In genomic region chr9:107123389-107123788, GRCh38 we compare ENCODE assay signal across 32 cellular contexts.
"Had no signal": no experiment of that assay in that cellular context is flagged by ENCODE, and none has a peak within 500 bp of the region (broad histone marks: within the 10 kb centered on the region; RNA-seq: fewer than 3 reads in every experiment).

No MANE protein-coding gene starts in this region.

- H3K36me3 ChIP-seq: adrenal gland, brain microvascular endothelial cell, breast epithelium had no signal

- H3K4me1 ChIP-seq: adrenal gland, body of pancreas, breast epithelium had no signal

- H3K27ac ChIP-seq: adrenal gland, body of pancreas, brain microvascular endothelial cell, breast epithelium, VCaP had no signal

- H3K9me3 ChIP-seq: adrenal gland, body of pancreas, breast epithelium had no signal

- DNase-seq: activated B cell treated with CpG ODN at 0.5 μM for 24 hours; activated CD4-positive, alpha-beta memory T cell treated with anti-CD3 and anti-CD28 coated beads for 36 hours; activated CD4-positive, alpha-beta T cell treated with anti-CD3 and anti-CD28 coated beads for 4 hours; activated CD4-positive, alpha-beta T cell treated with anti-CD3 and anti-CD28 coated beads, Interleukin-2, amount 10 ng/mL, durations not matched to agents 24 days and 14 days; activated CD4-positive, alpha-beta T cell treated with anti-CD3 and anti-CD28 coated beads, Interleukin-2, amount 50 U/mL, for 1 hour; activated CD4-positive, alpha-beta T cell treated with anti-CD3 and anti-CD28 coated beads, Interleukin-2, amount 50 U/mL, for 4 hours; activated CD4-positive, CD25-positive, alpha-beta regulatory T cell treated with anti-CD3 and anti-CD28 coated beads, Interleukin-2, amount 50 U/mL, for 72 hours; activated CD8-positive, alpha-beta memory T cell treated with anti-CD3 and anti-CD28 coated beads, Interleukin-2, amount 50 U/mL, for 4 hours; activated CD8-positive, alpha-beta T cell treated with anti-CD3 and anti-CD28 coated beads for 36 hours; activated effector memory CD4-positive, alpha-beta T cell treated with anti-CD3 and anti-CD28 coated beads, Interleukin-2, amount 50 U/mL, for 16 hours; activated gamma-delta T cell treated with Interleukin-2 at 50 U/mL for 16 hours; activated naive CD4-positive, alpha-beta T cell; activated naive CD4-positive, alpha-beta T cell treated with anti-CD3 and anti-CD28 coated beads for 36 hours; activated naive CD4-positive, alpha-beta T cell treated with anti-CD3 and anti-CD28 coated beads, Interleukin-2, amount 50 U/mL, for 16 hours; activated naive CD8-positive, alpha-beta T cell treated with anti-CD3 and anti-CD28 coated beads for 36 hours; activated T-cell treated with anti-CD3 and anti-CD28 coated beads for 4 hours; activated T-cell treated with anti-CD3 and anti-CD28 coated beads, Interleukin-2, amount 50 U/mL, for 1 hour; activated T-cell treated with anti-CD3 and anti-CD28 coated beads, Interleukin-2, amount 50 U/mL, for 4 hours; activated T-cell treated with anti-CD3 and anti-CD28 coated beads, Interleukin-2, amount 50 U/mL, for 72 hours; adrenal gland; amniotic stem cell; aorta; body of pancreas; brain microvascular endothelial cell; central memory CD4-positive, alpha-beta T cell; T-helper 1 cell; T-helper 2 cell; T-helper 9 cell had no signal

- H3K4me3 ChIP-seq: adrenal gland, body of pancreas, breast epithelium had no signal

- H3K27me3 ChIP-seq: adrenal gland, body of pancreas, brain microvascular endothelial cell, breast epithelium had no signal

- ATAC-seq: activated CD8-positive, alpha-beta T cell treated with anti-CD3 and anti-CD28 coated beads for 36 hours; activated naive CD4-positive, alpha-beta T cell treated with anti-CD3 and anti-CD28 coated beads, Interleukin-2, amount 50 U/mL, for 72 hours; activated T-cell treated with anti-CD3 and anti-CD28 coated beads, Interleukin-2, amount 50 U/mL, for 4 hours; activated T-cell treated with anti-CD3 and anti-CD28 coated beads, Interleukin-2, amount 50 U/mL, for 72 hours; activated T-helper 17 cell treated with anti-CD3 and anti-CD28 coated beads, Interleukin-2, amount 50 U/mL, for 72 hours; body of pancreas had no signal
